In the genomic region with DNA sequence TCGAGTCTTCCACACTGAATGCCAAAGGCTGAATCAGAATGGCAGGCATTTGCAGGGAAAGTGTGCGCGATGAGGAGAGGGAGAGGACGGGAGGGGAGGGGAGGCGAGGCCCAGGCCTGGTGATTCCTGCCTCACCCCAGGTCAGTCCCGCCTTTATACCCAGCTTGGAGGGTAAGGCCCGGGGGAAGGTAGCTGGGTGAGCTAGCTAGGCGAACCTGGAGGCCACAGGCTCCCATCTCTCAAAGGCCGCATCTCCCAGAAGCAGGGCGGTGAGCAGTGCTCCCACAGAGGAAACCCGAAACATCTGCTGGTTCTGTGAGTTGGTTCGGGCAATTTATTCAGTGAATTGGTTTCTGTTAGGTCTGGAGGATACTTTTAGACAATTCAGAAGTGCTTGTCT, we compare ENCODE assay signal across 27 cellular contexts. TPM values are rescaled to one million over a fixed set of nuclear protein-coding genes. Genes with fewer than 3 reads are reported as not detected.
"Had no signal": no experiment of that assay in that cellular context is flagged by ENCODE, and none has a peak within 500 bp of the region (broad histone marks: within the 10 kb centered on the region; RNA-seq: fewer than 3 reads in every experiment).

No MANE protein-coding gene starts in this region.

- H3K4me1 ChIP-seq: lower lobe of right lung, psoas muscle, spleen, suprapubic skin, transverse colon, upper lobe of right lung, uterus had no signal

- H3K36me3 ChIP-seq: esophagus squamous epithelium, lower lobe of right lung, spleen, suprapubic skin, transverse colon, upper lobe of right lung, uterus had no signal

- DNase-seq: effector memory CD8-positive, alpha-beta T cell; erythroblast; esophagus squamous epithelium; foreskin melanocyte; hypothalamus; immature natural killer cell; islet precursor cell; kidney glomerular epithelial cell; left colon; left ventricle myocardium superior; lower lobe of right lung; natural killer cell; nucleus accumbens; psoas muscle; right cardiac atrium; stimulated activated CD4-positive, alpha-beta T cell treated with anti-CD3 and anti-CD28 coated beads, Interleukin-4, amount 100 ng/mL, for 4 hours; stimulated activated naive B cell treated with anti-CD40 and anti-IgM and Interleukin-4, amounts not matched to agents 10 μg/mL and 1 μg/mL and 100 μg/mL, for 72 hours; stimulated activated naive CD8-positive, alpha-beta T cell treated with anti-CD3 and anti-CD28 coated beads, Interleukin-15, amount 100 ng/mL, for 72 hours; transverse colon; uterus had no signal

- H3K9me3 ChIP-seq: esophagus squamous epithelium, lower lobe of right lung, psoas muscle, spleen, suprapubic skin, transverse colon, upper lobe of right lung, uterus had no signal

- ATAC-seq: effector memory CD8-positive, alpha-beta T cell; left colon; left ventricle myocardium superior; lower lobe of right lung; natural killer cell; psoas muscle; right cardiac atrium; stimulated activated naive B cell treated with anti-CD40 and anti-IgM and Interleukin-4, amounts not matched to agents 10 μg/mL and 1 μg/mL and 100 μg/mL, for 72 hours; stimulated activated naive CD8-positive, alpha-beta T cell treated with anti-CD3 and anti-CD28 coated beads, Interleukin-15, amount 100 ng/mL, for 72 hours; upper lobe of right lung had no signal

- H3K4me3 ChIP-seq: coronary artery, esophagus squamous epithelium, lower lobe of right lung, psoas muscle, skin epidermis, spleen, suprapubic skin, transverse colon, upper lobe of right lung, uterus had no signal

- H3K27ac ChIP-seq: coronary artery, esophagus squamous epithelium, lower lobe of right lung, psoas muscle, skin epidermis, spleen, suprapubic skin, transverse colon, upper lobe of right lung, uterus had no signal

- H3K27me3 ChIP-seq: esophagus squamous epithelium, suprapubic skin, transverse colon, upper lobe of right lung, uterus had no signal

RNA-seq across cellular contexts. Expression of gene CLDN24, which starts 44.2 kb away (rescaled TPM):
- polyA plus RNA-seq: immature natural killer cell, neural cell, psoas muscle, right cardiac atrium, spleen, thymus had no signal

RNA-seq across cellular contexts. Expression of gene CLDN22, which starts 46.4 kb away (rescaled TPM):
- polyA plus RNA-seq: neural cell, psoas muscle, spleen had no signal
